ENCODE assay signal across 24 cellular contexts in genomic region chr22:45890351-45890635, GRCh38.
"Had no signal": no experiment of that assay in that cellular context is flagged by ENCODE, and none has a peak within 500 bp of the region (broad histone marks: within the 10 kb centered on the region; RNA-seq: fewer than 3 reads in every experiment).

No MANE protein-coding gene starts in this region.

- H3K9me3 ChIP-seq: ascending aorta had no signal

- FAIRE-seq: bronchial epithelial cell, colon, frontal cortex had no signal

- H3K9me3 Mint-ChIP-seq: activated CD4-positive, alpha-beta memory T cell treated with anti-CD3 and anti-CD28 coated beads for 36 hours; activated CD4-positive, alpha-beta T cell treated with anti-CD3 and anti-CD28 coated beads, Interleukin-2, amount 10 ng/mL, durations not matched to agents 24 days and 14 days; activated naive CD4-positive, alpha-beta T cell treated with anti-CD3 and anti-CD28 coated beads, Interleukin-2, amount 10 ng/mL, durations not matched to agents 7 days and 5 days; activated naive CD4-positive, alpha-beta T cell treated with anti-CD3 and anti-CD28 coated beads, Interleukin-2, amount 50 U/mL, for 72 hours; activated naive CD8-positive, alpha-beta T cell treated with anti-CD3 and anti-CD28 coated beads, Interleukin-2, amount 10 ng/mL, durations not matched to agents 7 days and 5 days; activated T-helper 1 cell treated with anti-CD3 and anti-CD28 coated beads, Interleukin-12 subunit alpha, Interleukin-12 subunit beta, Interleukin-2, Interleukin-4 antibody, amounts not matched to agents 30 ng/mL and 10 ng/mL and 1 ng/mL, durations not matched to agents 14 hours and 24 hours and 36 hours; activated T-helper 2 cell treated with anti-CD3 and anti-CD28 coated beads, Interferon-gamma antibody, Interleukin-2, Interleukin-4, amounts not matched to agents 10 μg/mL and 5 μg/mL and 100 μg/mL, durations not matched to agents 14 hours and 24 hours and 36 hours had no signal

- H3K27ac Mint-ChIP-seq: activated CD4-positive, alpha-beta memory T cell treated with anti-CD3 and anti-CD28 coated beads for 36 hours; activated CD4-positive, alpha-beta T cell treated with anti-CD3 and anti-CD28 coated beads for 36 hours; activated CD4-positive, alpha-beta T cell treated with anti-CD3 and anti-CD28 coated beads, Interleukin-2, amount 10 ng/mL, durations not matched to agents 24 days and 14 days; activated CD8-positive, alpha-beta memory T cell treated with anti-CD3 and anti-CD28 coated beads, Interleukin-2, amount 10 ng/mL, durations not matched to agents 7 days and 5 days; activated CD8-positive, alpha-beta T cell treated with anti-CD3 and anti-CD28 coated beads, Interleukin-2, amount 10 ng/mL, durations not matched to agents 7 days and 5 days; activated naive CD4-positive, alpha-beta T cell treated with anti-CD3 and anti-CD28 coated beads, Interleukin-2, amount 10 ng/mL, durations not matched to agents 7 days and 5 days; activated naive CD4-positive, alpha-beta T cell treated with anti-CD3 and anti-CD28 coated beads, Interleukin-2, amount 50 U/mL, for 72 hours; activated naive CD8-positive, alpha-beta T cell treated with anti-CD3 and anti-CD28 coated beads, Interleukin-2, amount 10 ng/mL, durations not matched to agents 7 days and 5 days; activated T-helper 1 cell treated with anti-CD3 and anti-CD28 coated beads, Interleukin-12 subunit alpha, Interleukin-12 subunit beta, Interleukin-2, Interleukin-4 antibody, amounts not matched to agents 30 ng/mL and 10 ng/mL and 1 ng/mL, durations not matched to agents 14 hours and 24 hours and 36 hours; activated T-helper 2 cell treated with anti-CD3 and anti-CD28 coated beads, Interferon-gamma antibody, Interleukin-2, Interleukin-4, amounts not matched to agents 10 μg/mL and 5 μg/mL and 100 μg/mL, durations not matched to agents 14 hours and 24 hours and 36 hours had no signal

- H3K36me3 ChIP-seq: ascending aorta, brain microvascular endothelial cell had no signal

- H3K36me3 Mint-ChIP-seq: activated CD4-positive, alpha-beta memory T cell treated with anti-CD3 and anti-CD28 coated beads for 36 hours; activated CD8-positive, alpha-beta memory T cell treated with anti-CD3 and anti-CD28 coated beads, Interleukin-2, amount 10 ng/mL, durations not matched to agents 7 days and 5 days; activated naive CD4-positive, alpha-beta T cell treated with anti-CD3 and anti-CD28 coated beads, Interleukin-2, amount 10 ng/mL, durations not matched to agents 7 days and 5 days; activated naive CD4-positive, alpha-beta T cell treated with anti-CD3 and anti-CD28 coated beads, Interleukin-2, amount 50 U/mL, for 72 hours; activated naive CD8-positive, alpha-beta T cell treated with anti-CD3 and anti-CD28 coated beads, Interleukin-2, amount 10 ng/mL, durations not matched to agents 7 days and 5 days had no signal

- H3K4me1 Mint-ChIP-seq: activated CD4-positive, alpha-beta T cell treated with anti-CD3 and anti-CD28 coated beads for 36 hours; activated CD4-positive, alpha-beta T cell treated with anti-CD3 and anti-CD28 coated beads, Interleukin-2, amount 10 ng/mL, durations not matched to agents 24 days and 14 days; activated CD8-positive, alpha-beta memory T cell treated with anti-CD3 and anti-CD28 coated beads, Interleukin-2, amount 10 ng/mL, durations not matched to agents 7 days and 5 days; activated naive CD4-positive, alpha-beta T cell treated with anti-CD3 and anti-CD28 coated beads, Interleukin-2, amount 10 ng/mL, durations not matched to agents 7 days and 5 days; activated naive CD8-positive, alpha-beta T cell treated with anti-CD3 and anti-CD28 coated beads, Interleukin-2, amount 10 ng/mL, durations not matched to agents 7 days and 5 days had no signal

- H3K4me3 Mint-ChIP-seq: activated CD4-positive, alpha-beta memory T cell treated with anti-CD3 and anti-CD28 coated beads for 36 hours; activated CD4-positive, alpha-beta T cell treated with anti-CD3 and anti-CD28 coated beads for 36 hours; activated CD4-positive, alpha-beta T cell treated with anti-CD3 and anti-CD28 coated beads, Interleukin-2, amount 10 ng/mL, durations not matched to agents 24 days and 14 days; activated CD8-positive, alpha-beta memory T cell treated with anti-CD3 and anti-CD28 coated beads, Interleukin-2, amount 10 ng/mL, durations not matched to agents 7 days and 5 days; activated CD8-positive, alpha-beta T cell treated with anti-CD3 and anti-CD28 coated beads, Interleukin-2, amount 10 ng/mL, durations not matched to agents 7 days and 5 days; activated naive CD4-positive, alpha-beta T cell treated with anti-CD3 and anti-CD28 coated beads, Interleukin-2, amount 10 ng/mL, durations not matched to agents 7 days and 5 days; activated naive CD8-positive, alpha-beta T cell treated with anti-CD3 and anti-CD28 coated beads, Interleukin-2, amount 10 ng/mL, durations not matched to agents 7 days and 5 days; activated T-helper 1 cell treated with anti-CD3 and anti-CD28 coated beads, Interleukin-12 subunit alpha, Interleukin-12 subunit beta, Interleukin-2, Interleukin-4 antibody, amounts not matched to agents 30 ng/mL and 10 ng/mL and 1 ng/mL, durations not matched to agents 14 hours and 24 hours and 36 hours had no signal

- H3K27me3 ChIP-seq: brain microvascular endothelial cell had no signal

- H3K27ac ChIP-seq: ascending aorta, brain microvascular endothelial cell had no signal

- DNase-seq: activated CD4-positive, alpha-beta memory T cell treated with anti-CD3 and anti-CD28 coated beads for 36 hours; activated CD4-positive, alpha-beta T cell treated with anti-CD3 and anti-CD28 coated beads for 36 hours; activated CD4-positive, alpha-beta T cell treated with anti-CD3 and anti-CD28 coated beads, Interleukin-2, amount 10 ng/mL, durations not matched to agents 24 days and 14 days; activated CD4-positive, CD25-positive, alpha-beta regulatory T cell; activated CD4-positive, CD25-positive, alpha-beta regulatory T cell treated with anti-CD3 and anti-CD28 coated beads, Interleukin-2, amount 50 U/mL, for 72 hours; activated CD8-positive, alpha-beta memory T cell treated with anti-CD3 and anti-CD28 coated beads, Interleukin-2, amount 10 ng/mL, durations not matched to agents 7 days and 5 days; activated CD8-positive, alpha-beta memory T cell treated with anti-CD3 and anti-CD28 coated beads, Interleukin-2, amount 50 U/mL, for 4 hours; activated CD8-positive, alpha-beta T cell treated with anti-CD3 and anti-CD28 coated beads, Interleukin-2, amount 10 ng/mL, durations not matched to agents 7 days and 5 days; activated effector memory CD4-positive, alpha-beta T cell treated with anti-CD3 and anti-CD28 coated beads, Interleukin-2, amount 50 U/mL, for 16 hours; activated naive CD4-positive, alpha-beta T cell treated with anti-CD3 and anti-CD28 coated beads, Interleukin-2, amount 10 ng/mL, durations not matched to agents 7 days and 5 days; activated naive CD8-positive, alpha-beta T cell treated with anti-CD3 and anti-CD28 coated beads, Interleukin-2, amount 10 ng/mL, durations not matched to agents 7 days and 5 days; activated T-cell treated with anti-CD3 and anti-CD28 coated beads, Interleukin-2, amount 50 U/mL, for 1 hour; activated T-cell treated with anti-CD3 and anti-CD28 coated beads, Interleukin-2, amount 50 U/mL, for 48 hours; effector CD8-positive, alpha-beta T cell; foreskin fibroblast had no signal

- ATAC-seq: activated CD4-positive, alpha-beta T cell treated with anti-CD3 and anti-CD28 coated beads for 36 hours; activated CD8-positive, alpha-beta memory T cell treated with anti-CD3 and anti-CD28 coated beads, Interleukin-2, amount 10 ng/mL, durations not matched to agents 7 days and 5 days; activated CD8-positive, alpha-beta T cell treated with anti-CD3 and anti-CD28 coated beads, Interleukin-2, amount 10 ng/mL, durations not matched to agents 7 days and 5 days; activated naive CD4-positive, alpha-beta T cell treated with anti-CD3 and anti-CD28 coated beads, Interleukin-2, amount 50 U/mL, for 72 hours; esophagus mucosa had no signal

- H3K4me1 ChIP-seq: ascending aorta had no signal
